ENCODE assay signal across 8 cellular contexts in the genomic region with DNA sequence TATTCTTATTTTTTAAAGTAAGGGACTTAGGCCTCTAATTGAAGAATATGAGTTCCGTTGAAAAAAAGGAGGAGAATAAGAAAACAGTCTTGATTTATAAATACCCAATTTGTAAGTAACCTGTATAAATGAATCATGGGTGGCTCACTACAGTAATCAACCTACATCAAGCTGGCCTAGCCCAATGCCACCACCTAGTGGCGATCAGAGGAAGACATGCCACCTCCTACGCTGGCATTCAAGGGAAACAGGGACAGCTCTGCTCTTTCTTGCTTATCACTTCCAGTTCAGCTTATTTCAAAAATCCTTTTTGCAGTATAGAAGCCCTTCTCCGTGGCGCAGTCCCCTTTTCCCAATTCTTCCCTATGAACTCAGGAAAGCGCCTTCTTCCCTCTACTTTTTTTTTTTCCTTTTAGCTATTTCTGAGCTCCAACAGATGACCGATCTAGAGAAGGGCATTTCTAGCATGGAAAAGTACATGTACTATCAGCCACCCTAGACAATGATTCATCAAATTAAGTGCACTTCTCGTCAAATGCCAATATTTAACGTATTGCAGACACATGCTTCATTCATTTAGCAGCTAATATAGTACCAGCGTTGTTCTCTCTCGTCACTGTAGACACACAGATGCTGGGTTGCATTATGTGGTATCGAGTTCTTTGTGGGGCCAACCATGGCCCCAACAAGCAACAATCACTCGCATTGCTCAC. TPM values are rescaled to one million over a fixed set of nuclear protein-coding genes. Genes with fewer than 3 reads are reported as not detected.
DNase-seq lines count a peak whose midpoint lies in the region; ATAC-seq, FAIRE-seq and TF ChIP-seq lines count a peak whose summit lies in the region.

No MANE protein-coding gene starts in this region.

- no peaks in the 10 kb centered on the region for H3K79me2 ChIP-seq in endothelial cell of umbilical vein (ENCODE audit: control insufficient read depth, insufficient read depth, low read length)

- H3K27ac Mint-ChIP-seq in activated CD8-positive, alpha-beta T cell treated with anti-CD3 and anti-CD28 coated beads for 36 hours: no peak overlapping the region
- no peak overlapping the region for H3K27ac Mint-ChIP-seq in stimulated activated naive B cell treated with anti-CD40 and anti-IgM and Interleukin-4, amounts not matched to agents 10 μg/mL and 1 μg/mL and 100 μg/mL, for 72 hours

- H3K9me3 ChIP-seq in endothelial cell of umbilical vein (replicated peaks; ENCODE audit: control insufficient read depth, insufficient read depth, low read length): no peaks in the 10 kb centered on the region

- no peak overlapping the region for H3K4me2 ChIP-seq in endothelial cell of umbilical vein (ENCODE audit: insufficient read depth, low read length)

- no peak for TF ChIP-seq POLR2A in endothelial cell of umbilical vein (IDR thresholded peaks at IDR 0.05; ENCODE audit: low read depth, low read length)

- H3K27ac ChIP-seq in endothelial cell of umbilical vein (ENCODE audit: insufficient read depth, low read depth, low read length): no peak overlapping the region

- no peaks in the 10 kb centered on the region for H3K9me1 ChIP-seq in endothelial cell of umbilical vein (replicated peaks; ENCODE audit: control insufficient read depth, extremely low read depth, insufficient read depth, low read length)

- no peaks in the 10 kb centered on the region for H3K36me3 ChIP-seq in endothelial cell of umbilical vein (ENCODE audit: control insufficient read depth in 2 of 2, extremely low read depth in 1 of 2, insufficient read depth in 2 of 2, low read length in 2 of 2)

- no peak overlapping the region for H2AFZ ChIP-seq in endothelial cell of umbilical vein (ENCODE audit: low read depth, low read length)

- peaks cover 9% of the 10 kb centered on the region for H3K4me1 Mint-ChIP-seq in activated CD8-positive, alpha-beta T cell treated with anti-CD3 and anti-CD28 coated beads for 36 hours (ENCODE audit: low read depth)
- peaks cover 3 to 5% of the 10 kb centered on the region in 2 donors for H3K4me1 Mint-ChIP-seq in stimulated activated naive B cell treated with anti-CD40 and anti-IgM and Interleukin-4, amounts not matched to agents 10 μg/mL and 1 μg/mL and 100 μg/mL, for 72 hours

- no peaks in the 10 kb centered on the region for H4K20me1 ChIP-seq in endothelial cell of umbilical vein (replicated peaks; ENCODE audit: control insufficient read depth, extremely low read depth, insufficient read depth, low read length)

- TF ChIP-seq CTCF in activated CD8-positive, alpha-beta T cell treated with anti-CD3 and anti-CD28 coated beads for 36 hours (IDR thresholded peaks at IDR 0.05): peak; percentile 82
- peak; percentile 85 to 87 for TF ChIP-seq CTCF in endothelial cell of umbilical vein (IDR thresholded peaks at IDR 0.05; ENCODE audit: extremely low read depth in 1 of 2, insufficient read depth in 1 of 2, low read depth in 1 of 2, low read length in 2 of 2)

- H3K4me3 ChIP-seq in endothelial cell of umbilical vein (replicated peaks in 1 of 3; ENCODE audit: insufficient read depth in 1 of 3, low read depth in 1 of 3, low read length in 3 of 3): no peak overlapping the region

- H3K36me3 Mint-ChIP-seq in activated CD8-positive, alpha-beta T cell treated with anti-CD3 and anti-CD28 coated beads for 36 hours (ENCODE audit: low read depth): no peaks in the 10 kb centered on the region
- H3K36me3 Mint-ChIP-seq in stimulated activated naive B cell treated with anti-CD40 and anti-IgM and Interleukin-4, amounts not matched to agents 10 μg/mL and 1 μg/mL and 100 μg/mL, for 72 hours: no peaks in the 10 kb centered on the region

- dilution Hi-C loops in endothelial cell of umbilical vein (cut with MboI; ENCODE audit: extremely low pct_ligation_motif_present, low sequenced_read_pairs): no loop called here

- DNase-seq in Caki2 (ENCODE audit: low read depth) (peak; percentile 87), NCI-H774 (lab: John Stamatoyannopoulos, UW) (peak; percentile 22), endothelial cell of umbilical vein (ENCODE audit: low read depth, low spot score) (peak; percentile 77), myocyte (ENCODE audit: low read depth) (peak; percentile 76)
- DNase-seq in activated CD8-positive, alpha-beta T cell treated with anti-CD3 and anti-CD28 coated beads for 36 hours: peak; percentile 82
- DNase-seq in stimulated activated naive B cell treated with anti-CD40 and anti-IgM and Interleukin-4, amounts not matched to agents 10 μg/mL and 1 μg/mL and 100 μg/mL, for 72 hours: peak; percentile 54

- no TSS peak for BruUV-seq in endothelial cell of umbilical vein (replicated peaks; lab: Mats Ljungman, UMichigan)

- in situ Hi-C loops in Caki2 (cut with HindIII; ENCODE audit: low pct_unique_long_range_greater_than_20kb, low sequenced_read_pairs): no loop called here

- POLR2A ChIA-PET in activated CD8-positive, alpha-beta T cell treated with anti-CD3 and anti-CD28 coated beads for 36 hours (lab: Charles Lee): no interaction called here
- POLR2A ChIA-PET in endothelial cell of umbilical vein (lab: Charles Lee): no interaction called here

- H3K27me3 Mint-ChIP-seq in activated CD8-positive, alpha-beta T cell treated with anti-CD3 and anti-CD28 coated beads for 36 hours: peaks cover 4% of the 10 kb centered on the region
- H3K27me3 Mint-ChIP-seq in stimulated activated naive B cell treated with anti-CD40 and anti-IgM and Interleukin-4, amounts not matched to agents 10 μg/mL and 1 μg/mL and 100 μg/mL, for 72 hours: peaks cover 22 to 24% of the 10 kb centered on the region in 2 donors

- H3K4me1 ChIP-seq in endothelial cell of umbilical vein (ENCODE audit: control insufficient read depth, extremely low read depth, insufficient read depth, low read length): no peaks in the 10 kb centered on the region

- intact Hi-C loops in activated CD8-positive, alpha-beta T cell treated with anti-CD3 and anti-CD28 coated beads for 36 hours (cut with micrococcal nuclease): loop anchor here (1.0 kb wide), 1 partner anchor 29 kb away; no protein-coding TSS in a partner anchor
- intact Hi-C loops in endothelial cell of umbilical vein (cut with micrococcal nuclease): loop anchor here (1.0 to 5.0 kb wide), 4 partner anchors 30 to 287 kb away; no protein-coding TSS in a partner anchor

- peak; percentile 90 for FAIRE-seq in endothelial cell of umbilical vein (lab: Jason Lieb, UNC)

- no peak overlapping the region for H3K9ac ChIP-seq in endothelial cell of umbilical vein (replicated peaks; ENCODE audit: extremely low read depth, insufficient read depth, low read length)

- peaks cover 36 to 37% of the 10 kb centered on the region in 2 experiments for H3K27me3 ChIP-seq in endothelial cell of umbilical vein (ENCODE audit: control insufficient read depth in 2 of 2, insufficient read depth in 2 of 2, low read length in 2 of 2)

- CTCF ChIA-PET in activated CD8-positive, alpha-beta T cell treated with anti-CD3 and anti-CD28 coated beads for 36 hours (lab: Charles Lee): interaction anchor here (0.6 to 7.5 kb wide), 28 partner anchors 8 to 456 kb away, joined by 3 to 76 read pairs (median 4); partner anchors contain the start of gene PTPN3
- CTCF ChIA-PET in endothelial cell of umbilical vein (lab: Charles Lee): interaction anchor here (0.6 to 3.5 kb wide), 35 partner anchors 8 to 1687 kb away, joined by 3 to 81 read pairs (median 6); partner anchors contain the start of genes PTPN3 and TMEM245

- ATAC-seq in GM19463 (IDR thresholded peaks at IDR 0.05; ENCODE audit: unreplicated experiment) (peak; percentile 89), HG03565 (IDR thresholded peaks at IDR 0.05; ENCODE audit: unreplicated experiment) (peak; percentile 89)
- ATAC-seq in activated CD8-positive, alpha-beta T cell treated with anti-CD3 and anti-CD28 coated beads for 36 hours: peak; percentile 91
- ATAC-seq in stimulated activated naive B cell treated with anti-CD40 and anti-IgM and Interleukin-4, amounts not matched to agents 10 μg/mL and 1 μg/mL and 100 μg/mL, for 72 hours (replicated peaks): peak; percentile 95 to 99

- no peaks in the 10 kb centered on the region for H3K9me3 Mint-ChIP-seq in activated CD8-positive, alpha-beta T cell treated with anti-CD3 and anti-CD28 coated beads for 36 hours
- H3K9me3 Mint-ChIP-seq in stimulated activated naive B cell treated with anti-CD40 and anti-IgM and Interleukin-4, amounts not matched to agents 10 μg/mL and 1 μg/mL and 100 μg/mL, for 72 hours: no peaks in the 10 kb centered on the region

- no peak overlapping the region for H3K4me3 Mint-ChIP-seq in activated CD8-positive, alpha-beta T cell treated with anti-CD3 and anti-CD28 coated beads for 36 hours
- H3K4me3 Mint-ChIP-seq in stimulated activated naive B cell treated with anti-CD40 and anti-IgM and Interleukin-4, amounts not matched to agents 10 μg/mL and 1 μg/mL and 100 μg/mL, for 72 hours: no peak overlapping the region

TF ChIP-seq in endothelial cell of umbilical vein, 7 proteins besides CTCF, POLR2A, EP300 and RAD21 (continues in another document):
- TF ChIP-seq JUN (IDR thresholded peaks at IDR 0.05; ENCODE audit: borderline replicate concordance, insufficient read depth, insufficient read length, low read depth) (no peak), GATA2 (IDR thresholded peaks at IDR 0.05; ENCODE audit: insufficient read depth, insufficient read length, low read depth, low read length) (no peak), MAX (IDR thresholded peaks at IDR 0.05; ENCODE audit: insufficient read depth, insufficient read length) (no peak), EZH2 (IDR thresholded peaks at IDR 0.05; ENCODE audit: borderline replicate concordance, low read depth, low read length, severe bottlenecking) (no peak), POLR2AphosphoS5 (IDR thresholded peaks at IDR 0.05; ENCODE audit: insufficient read depth, low read depth, low read length) (no peak), MYC (IDR thresholded peaks at IDR 0.05; ENCODE audit: low read depth, low read length) (no peak)

RNA-seq across cellular contexts. Expression of gene PTPN3, which starts 28.3 kb away (rescaled TPM):
- 14.8 and 15.0 TPM in 2 replicates for total RNA-seq in Caki2 (2014; rRNA removed; shearing (Covaris generic); ENCODE audit: low replicate concordance)
- 1 to 10 TPM in 1 of 2 experiments, under 1 TPM in 1; 0.58 to 1.3 TPM for total RNA-seq in activated CD8-positive, alpha-beta T cell treated with anti-CD3 and anti-CD28 coated beads for 36 hours
- total RNA-seq in endothelial cell of umbilical vein: not detected in 2 replicates
- 0.01 and 0.03 TPM in 2 replicates for polyA plus RNA-seq in endothelial cell of umbilical vein
- 0.03 and 0.04 TPM in 2 replicates for polyA plus RNA-seq in endothelial cell of umbilical vein (2011; cell fraction: cytosol; rRNA removed)
- 0.07 and 0.20 TPM in 2 replicates for polyA plus RNA-seq in endothelial cell of umbilical vein (2011; cell fraction: nucleus; rRNA removed)
- polyA plus RNA-seq in endothelial cell of umbilical vein (2012): 0.14 TPM in 1 of 2 replicates, not detected in the other
- not detected in 2 replicates for polyA minus RNA-seq in endothelial cell of umbilical vein
- polyA minus RNA-seq in endothelial cell of umbilical vein (2011; cell fraction: cytosol; rRNA and poly(A)+ RNA removed): 4.3 TPM
- polyA minus RNA-seq in endothelial cell of umbilical vein (2011; cell fraction: nucleus; rRNA and poly(A)+ RNA removed): not detected in 2 replicates
- total RNA-seq in myocyte: 0.05 and 0.10 TPM in 2 replicates
- polyA plus RNA-seq in myocyte (2012): 0.11 TPM

Comparison
In these comparisons a context has a peak if more than half of its experiments do, and no peak if none do; other contexts are left out.
1. DNase-seq: peak in every context shown above with its lines; median percentile 87 in Caki2; 82 in activated CD8-positive, alpha-beta T cell treated with anti-CD3 and anti-CD28 coated beads for 36 hours; 77 in endothelial cell of umbilical vein; 76 in myocyte; 54 in stimulated activated naive B cell treated with anti-CD40 and anti-IgM and Interleukin-4, amounts not matched to agents 10 μg/mL and 1 μg/mL and 100 μg/mL, for 72 hours; 22 in NCI-H774.